ENCODE assay signal across 29 cellular contexts in genomic region chr22:21564411-21564810, GRCh38. TPM values are rescaled to one million over a fixed set of nuclear protein-coding genes. Genes with fewer than 3 reads are reported as not detected.
"Had no signal": no experiment of that assay in that cellular context is flagged by ENCODE, and none has a peak within 500 bp of the region (broad histone marks: within the 10 kb centered on the region; RNA-seq: fewer than 3 reads in every experiment).

No MANE protein-coding gene starts in this region.

- H3K36me3 ChIP-seq: breast epithelium, colonic mucosa, esophagus squamous epithelium, gastrocnemius medialis, pancreas, thoracic aorta, upper lobe of right lung had no signal

- H3K4me1 ChIP-seq: colonic mucosa had no signal

- H3K9me3 Mint-ChIP-seq: activated naive CD8-positive, alpha-beta T cell treated with anti-CD3 and anti-CD28 coated beads, Interleukin-2, amount 10 ng/mL, durations not matched to agents 7 days and 5 days; activated T-cell treated with anti-CD3 and anti-CD28 coated beads, Interleukin-2, amount 50 U/mL, for 24 hours; activated T-helper 17 cell treated with anti-CD3 and anti-CD28 coated beads, Interleukin-2, amount 50 U/mL, for 72 hours; central memory CD8-positive, alpha-beta T cell; effector memory CD8-positive, alpha-beta T cell; mesothelial cell of epicardium; naive thymus-derived CD8-positive, alpha-beta T cell; T-helper 2 cell treated with Interferon-gamma antibody and Interleukin-4, amounts not matched to agents 5 μg/mL and 100 μg/mL, for 36 hours had no signal

- H3K27me3 Mint-ChIP-seq: activated T-cell treated with anti-CD3 and anti-CD28 coated beads, Interleukin-2, amount 50 U/mL, for 24 hours; central memory CD8-positive, alpha-beta T cell; effector memory CD8-positive, alpha-beta T cell; naive thymus-derived CD8-positive, alpha-beta T cell had no signal

- H3K9me3 ChIP-seq: breast epithelium, colonic mucosa, esophagus squamous epithelium, gastrocnemius medialis, pancreas, thoracic aorta, upper lobe of right lung had no signal

- DNase-seq: activated CD4-positive, CD25-positive, alpha-beta regulatory T cell treated with anti-CD3 and anti-CD28 coated beads, Interleukin-2, amount 50 U/mL, for 72 hours; activated CD8-positive, alpha-beta memory T cell treated with anti-CD3 and anti-CD28 coated beads for 24 hours; activated CD8-positive, alpha-beta memory T cell treated with anti-CD3 and anti-CD28 coated beads, Interleukin-2, amount 50 U/mL, for 4 hours; activated naive CD4-positive, alpha-beta T cell; activated naive CD8-positive, alpha-beta T cell treated with anti-CD3 and anti-CD28 coated beads, Interleukin-2, amount 10 ng/mL, durations not matched to agents 7 days and 5 days; activated T-cell treated with anti-CD3 and anti-CD28 coated beads, Interleukin-2, amount 50 U/mL, for 24 hours; amniotic stem cell; colonic mucosa; dorsolateral prefrontal cortex; effector memory CD8-positive, alpha-beta T cell; esophagus squamous epithelium; gastrocnemius medialis; hypothalamus; mammary epithelial cell; naive thymus-derived CD8-positive, alpha-beta T cell; right cardiac atrium; stimulated activated CD4-positive, alpha-beta T cell treated with anti-CD3 and anti-CD28 coated beads, Interleukin-4, amount 100 ng/mL, for 24 hours; stimulated activated naive CD4-positive, alpha-beta T cell treated with Interleukin-2 at 50 U/mL for 16 hours; upper lobe of right lung; WERI-Rb-1 had no signal

- H3K36me3 Mint-ChIP-seq: mesothelial cell of epicardium had no signal

- H3K4me3 ChIP-seq: breast epithelium, colonic mucosa, dorsolateral prefrontal cortex, esophagus squamous epithelium, gastrocnemius medialis, pancreas, thoracic aorta, upper lobe of right lung had no signal

- ATAC-seq: activated T-helper 17 cell treated with anti-CD3 and anti-CD28 coated beads, Interleukin-2, amount 50 U/mL, for 72 hours; effector memory CD8-positive, alpha-beta T cell; gastrocnemius medialis; left ventricle myocardium superior; naive thymus-derived CD8-positive, alpha-beta T cell; pancreas; right cardiac atrium; upper lobe of right lung had no signal

- H3K27me3 ChIP-seq: breast epithelium, colonic mucosa, dorsolateral prefrontal cortex, gastrocnemius medialis, pancreas, upper lobe of right lung had no signal

- H3K4me3 Mint-ChIP-seq: activated naive CD8-positive, alpha-beta T cell treated with anti-CD3 and anti-CD28 coated beads, Interleukin-2, amount 10 ng/mL, durations not matched to agents 7 days and 5 days; activated T-cell treated with anti-CD3 and anti-CD28 coated beads, Interleukin-2, amount 50 U/mL, for 24 hours; activated T-helper 17 cell treated with anti-CD3 and anti-CD28 coated beads, Interleukin-2, amount 50 U/mL, for 72 hours; central memory CD8-positive, alpha-beta T cell; effector memory CD8-positive, alpha-beta T cell; mesothelial cell of epicardium; naive thymus-derived CD8-positive, alpha-beta T cell; T-helper 2 cell treated with Interferon-gamma antibody and Interleukin-4, amounts not matched to agents 5 μg/mL and 100 μg/mL, for 36 hours had no signal

- H3K27ac Mint-ChIP-seq: activated naive CD8-positive, alpha-beta T cell treated with anti-CD3 and anti-CD28 coated beads, Interleukin-2, amount 10 ng/mL, durations not matched to agents 7 days and 5 days; activated T-cell treated with anti-CD3 and anti-CD28 coated beads, Interleukin-2, amount 50 U/mL, for 24 hours; activated T-helper 17 cell treated with anti-CD3 and anti-CD28 coated beads, Interleukin-2, amount 50 U/mL, for 72 hours; effector memory CD8-positive, alpha-beta T cell; mesothelial cell of epicardium; T-helper 2 cell treated with Interferon-gamma antibody and Interleukin-4, amounts not matched to agents 5 μg/mL and 100 μg/mL, for 36 hours had no signal

RNA-seq across cellular contexts. Expression of gene RIMBP3C, which starts 13.2 kb away (rescaled TPM):
- total RNA-seq: esophagus squamous epithelium, left ventricle myocardium superior, mammary epithelial cell, pulmonary artery endothelial cell had no signal
